8 cellular contexts compared by ENCODE assay signal in the genomic region with DNA sequence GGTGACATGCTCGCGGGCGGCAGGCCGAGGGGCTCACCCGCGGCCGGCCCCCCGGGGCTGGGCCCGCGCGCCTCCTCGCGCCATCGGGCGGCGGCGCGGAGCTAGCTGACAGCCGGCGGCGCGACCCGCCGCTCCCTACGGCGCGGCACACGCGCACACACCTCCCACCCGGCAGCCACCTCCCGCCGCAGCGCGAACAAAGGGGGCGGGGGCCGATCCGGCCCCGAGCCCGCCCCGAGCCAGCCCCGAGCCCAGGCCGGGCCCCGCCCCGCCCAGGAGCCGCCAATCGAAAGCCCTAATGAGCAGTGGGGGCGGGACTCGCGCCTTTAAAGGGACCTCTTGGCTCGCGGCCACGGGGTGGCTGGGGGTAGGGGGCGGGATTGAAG. TPM values are rescaled to one million over a fixed set of nuclear protein-coding genes. Genes with fewer than 3 reads are reported as not detected.
DNase-seq lines count a peak whose midpoint lies in the region; ATAC-seq and TF ChIP-seq lines count a peak whose summit lies in the region.

A gene with protein sequence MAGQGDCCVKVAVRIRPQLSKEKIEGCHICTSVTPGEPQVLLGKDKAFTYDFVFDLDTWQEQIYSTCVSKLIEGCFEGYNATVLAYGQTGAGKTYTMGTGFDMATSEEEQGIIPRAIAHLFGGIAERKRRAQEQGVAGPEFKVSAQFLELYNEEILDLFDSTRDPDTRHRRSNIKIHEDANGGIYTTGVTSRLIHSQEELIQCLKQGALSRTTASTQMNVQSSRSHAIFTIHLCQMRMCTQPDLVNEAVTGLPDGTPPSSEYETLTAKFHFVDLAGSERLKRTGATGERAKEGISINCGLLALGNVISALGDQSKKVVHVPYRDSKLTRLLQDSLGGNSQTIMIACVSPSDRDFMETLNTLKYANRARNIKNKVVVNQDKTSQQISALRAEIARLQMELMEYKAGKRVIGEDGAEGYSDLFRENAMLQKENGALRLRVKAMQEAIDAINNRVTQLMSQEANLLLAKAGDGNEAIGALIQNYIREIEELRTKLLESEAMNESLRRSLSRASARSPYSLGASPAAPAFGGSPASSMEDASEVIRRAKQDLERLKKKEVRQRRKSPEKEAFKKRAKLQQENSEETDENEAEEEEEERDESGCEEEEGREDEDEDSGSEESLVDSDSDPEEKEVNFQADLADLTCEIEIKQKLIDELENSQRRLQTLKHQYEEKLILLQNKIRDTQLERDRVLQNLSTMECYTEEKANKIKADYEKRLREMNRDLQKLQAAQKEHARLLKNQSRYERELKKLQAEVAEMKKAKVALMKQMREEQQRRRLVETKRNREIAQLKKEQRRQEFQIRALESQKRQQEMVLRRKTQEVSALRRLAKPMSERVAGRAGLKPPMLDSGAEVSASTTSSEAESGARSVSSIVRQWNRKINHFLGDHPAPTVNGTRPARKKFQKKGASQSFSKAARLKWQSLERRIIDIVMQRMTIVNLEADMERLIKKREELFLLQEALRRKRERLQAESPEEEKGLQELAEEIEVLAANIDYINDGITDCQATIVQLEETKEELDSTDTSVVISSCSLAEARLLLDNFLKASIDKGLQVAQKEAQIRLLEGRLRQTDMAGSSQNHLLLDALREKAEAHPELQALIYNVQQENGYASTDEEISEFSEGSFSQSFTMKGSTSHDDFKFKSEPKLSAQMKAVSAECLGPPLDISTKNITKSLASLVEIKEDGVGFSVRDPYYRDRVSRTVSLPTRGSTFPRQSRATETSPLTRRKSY (N-terminal part only) (minus strand): TSS at position 198 of the 386 bp plus-strand sequence. CDS start 331 bp downstream, outside the sequence.

- peaks cover 70% of the 10 kb centered on the region for H3K4me1 Mint-ChIP-seq in activated CD4-positive, alpha-beta T cell treated with anti-CD3 and anti-CD28 coated beads, Interleukin-2, amount 10 ng/mL, durations not matched to agents 7 days and 5 days
- H3K4me1 Mint-ChIP-seq in dendritic cell treated with granulocyte-macrophage colony-stimulating factor and Interleukin-4, amounts not matched to agents 40 ng/mL and 50 ng/mL, for 4 days (ENCODE audit: low read depth) = peaks cover 82% of the 10 kb centered on the region

- H3K4me3 ChIP-seq in AG04449 (ENCODE audit: low read depth, low read length) (peak within 1 kb of the TSS; percentile 64), lung (peak within 1 kb of the TSS; percentile 58)

- H3K36me3 ChIP-seq in lung (ENCODE audit: control insufficient read depth in 2 of 2, insufficient read depth in 2 of 2, low read length in 2 of 2) = no peaks in the 10 kb centered on the region

- intact Hi-C loops in dendritic cell treated with granulocyte-macrophage colony-stimulating factor and Interleukin-4, amounts not matched to agents 40 ng/mL and 50 ng/mL, for 4 days (cut with micrococcal nuclease) = no loop called here

- CTCF ChIA-PET in AG04449 (lab: Yijun Ruan, JAX) = interaction anchor here (1.0 to 8.4 kb wide), 4 partner anchors 13 to 51 kb away, joined by 3 to 125 read pairs (median 10); no protein-coding TSS in a partner anchor
- CTCF ChIA-PET in activated CD4-positive, alpha-beta T cell treated with anti-CD3 and anti-CD28 coated beads, Interleukin-2, amount 10 ng/mL, durations not matched to agents 7 days and 5 days (lab: Charles Lee) = interaction anchor here (0.7 to 13.3 kb wide), 7 partner anchors 7 to 127 kb away, joined by 3 to 152 read pairs (median 6); no protein-coding TSS in a partner anchor

- TF ChIP-seq CTCF in AG04449 (IDR thresholded peaks at IDR 0.05; ENCODE audit: insufficient read depth, low read length, missing control alignments) = no peak
- no peak for TF ChIP-seq CTCF in lung (IDR thresholded peaks at IDR 0.05; ENCODE audit: control extremely low read depth, extremely low read depth)

- 0 to 1% methylated on average over 18 to 53 of the region's 53 CpGs for WGBS in lung, 2 donors

- peaks cover 24% of the 10 kb centered on the region for H3K36me3 Mint-ChIP-seq in activated CD4-positive, alpha-beta T cell treated with anti-CD3 and anti-CD28 coated beads, Interleukin-2, amount 10 ng/mL, durations not matched to agents 7 days and 5 days (ENCODE audit: low read depth)
- no peaks in the 10 kb centered on the region for H3K36me3 Mint-ChIP-seq in dendritic cell treated with granulocyte-macrophage colony-stimulating factor and Interleukin-4, amounts not matched to agents 40 ng/mL and 50 ng/mL, for 4 days (ENCODE audit: low read depth)

- H3K9me3 ChIP-seq in lung (ENCODE audit: control insufficient read depth in 2 of 2, insufficient read depth in 1 of 2, low read length in 1 of 2) = no peaks in the 10 kb centered on the region

- no peaks in the 10 kb centered on the region for H3K27me3 ChIP-seq in lung (ENCODE audit: control insufficient read depth, insufficient read depth)

- peak within 1 kb of the TSS in 1 of 2 donors; percentile 18 for H3K27ac ChIP-seq in lung (ENCODE audit: low read depth in 1 of 2, low read length in 1 of 2)

- H3K4me3 Mint-ChIP-seq in activated CD4-positive, alpha-beta T cell treated with anti-CD3 and anti-CD28 coated beads, Interleukin-2, amount 10 ng/mL, durations not matched to agents 7 days and 5 days = peak within 1 kb of the TSS; percentile 91
- H3K4me3 Mint-ChIP-seq in dendritic cell treated with granulocyte-macrophage colony-stimulating factor and Interleukin-4, amounts not matched to agents 40 ng/mL and 50 ng/mL, for 4 days = peak within 1 kb of the TSS; percentile 67

- H3K27ac Mint-ChIP-seq in activated CD4-positive, alpha-beta T cell treated with anti-CD3 and anti-CD28 coated beads, Interleukin-2, amount 10 ng/mL, durations not matched to agents 7 days and 5 days = peak within 1 kb of the TSS; percentile 99
- no peak within 1 kb of the TSS for H3K27ac Mint-ChIP-seq in dendritic cell treated with granulocyte-macrophage colony-stimulating factor and Interleukin-4, amounts not matched to agents 40 ng/mL and 50 ng/mL, for 4 days

- no peaks in the 10 kb centered on the region for H3K9me3 Mint-ChIP-seq in activated CD4-positive, alpha-beta T cell treated with anti-CD3 and anti-CD28 coated beads, Interleukin-2, amount 10 ng/mL, durations not matched to agents 7 days and 5 days
- H3K9me3 Mint-ChIP-seq in dendritic cell treated with granulocyte-macrophage colony-stimulating factor and Interleukin-4, amounts not matched to agents 40 ng/mL and 50 ng/mL, for 4 days = no peaks in the 10 kb centered on the region

- ATAC-seq in GM18868 (IDR thresholded peaks at IDR 0.05; ENCODE audit: unreplicated experiment) (peak; percentile 67), HG03108 (IDR thresholded peaks at IDR 0.05; ENCODE audit: unreplicated experiment) (peak; percentile 46), lung (ENCODE audit: insufficient read depth, low FRiP score) (peak; percentile 79)

- H3K27me3 Mint-ChIP-seq in activated CD4-positive, alpha-beta T cell treated with anti-CD3 and anti-CD28 coated beads, Interleukin-2, amount 10 ng/mL, durations not matched to agents 7 days and 5 days = no peaks in the 10 kb centered on the region
- H3K27me3 Mint-ChIP-seq in dendritic cell treated with granulocyte-macrophage colony-stimulating factor and Interleukin-4, amounts not matched to agents 40 ng/mL and 50 ng/mL, for 4 days = peaks cover 7% of the 10 kb centered on the region

- no peak for DNase-seq in AG04449 (ENCODE audit: low read depth, low spot score)
- DNase-seq in NCI-H345 (lab: John Stamatoyannopoulos, UW) = peak; percentile 92
- peak; percentile 92 for DNase-seq in activated CD4-positive, alpha-beta T cell treated with anti-CD3 and anti-CD28 coated beads, Interleukin-2, amount 10 ng/mL, durations not matched to agents 7 days and 5 days
- peak; percentile 80 for DNase-seq in lung (ENCODE audit: low spot score)
- peak; percentile 80 for DNase-seq in stimulated activated CD8-positive, alpha-beta memory T cell treated with anti-CD3 and anti-CD28 coated beads, Interleukin-12 subunit alpha, Interleukin-12 subunit beta, amount 100 ng/mL, for 1 hour (ENCODE audit: low read depth)

- peaks cover 5 to 20% of the 10 kb centered on the region in 2 donors for H3K4me1 ChIP-seq in lung (ENCODE audit: control insufficient read depth in 2 of 2, insufficient read depth in 2 of 2, low read length in 2 of 2)

- POLR2A ChIA-PET in AG04449 (lab: Yijun Ruan, JAX) = no interaction called here
- POLR2A ChIA-PET in activated CD4-positive, alpha-beta T cell treated with anti-CD3 and anti-CD28 coated beads, Interleukin-2, amount 10 ng/mL, durations not matched to agents 7 days and 5 days (lab: Charles Lee) = no interaction called here

RNA-seq across cellular contexts. Expression of the gene that starts here (rescaled TPM):
- total RNA-seq in activated CD4-positive, alpha-beta T cell treated with anti-CD3 and anti-CD28 coated beads, Interleukin-2, amount 10 ng/mL, durations not matched to agents 7 days and 5 days = 100 to 1,000 TPM; 104 to 107 TPM
- 1 to 10 TPM; 4.2 to 7.4 TPM for total RNA-seq in lung
- polyA plus RNA-seq in lung = 1 to 10 TPM; 1.3 to 5.3 TPM

Comparison
In these comparisons a context has a peak if more than half of its experiments do, and no peak if none do; other contexts are left out.
1. RNA of the gene that starts here (total RNA-seq): 104 to 107 TPM in activated CD4-positive, alpha-beta T cell treated with anti-CD3 and anti-CD28 coated beads, Interleukin-2, amount 10 ng/mL, durations not matched to agents 7 days and 5 days; 4.2 to 7.4 TPM in lung; every median in the first group is over 10 times any median in the second.
2. Peak in every context shown above with its lines, with median percentiles within 50 percentile points of each other: ATAC-seq.